8 cellular contexts compared by ENCODE assay signal in the genomic region with DNA sequence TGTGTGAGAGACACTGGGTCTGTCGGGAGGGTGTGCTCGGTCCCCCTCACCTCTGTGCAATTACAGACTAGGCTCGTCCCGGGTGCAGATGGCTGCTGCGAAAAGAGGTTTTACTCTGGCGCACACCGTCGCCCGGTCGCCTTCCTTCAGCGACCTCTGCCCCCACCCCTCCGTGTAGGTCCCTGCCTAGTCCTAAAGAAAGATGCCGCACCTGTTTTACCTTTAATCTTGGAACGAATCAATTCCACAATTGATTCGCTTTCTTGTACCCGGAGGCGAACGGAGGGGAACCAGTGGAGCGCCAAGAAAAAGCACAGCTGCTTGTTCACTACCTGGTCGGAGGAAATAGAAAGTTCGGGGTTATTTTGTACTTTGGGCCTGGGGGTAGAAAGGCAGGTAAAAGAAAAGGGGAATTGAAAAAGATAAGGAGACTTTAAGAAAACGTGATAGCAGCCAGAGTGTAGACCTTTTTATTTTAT. TPM values are rescaled to one million over a fixed set of nuclear protein-coding genes. Genes with fewer than 3 reads are reported as not detected.
A peak's percentile ranks its signal among the peaks of the same experiment; 100 is the strongest.
DNase-seq lines count a peak whose midpoint lies in the region; ATAC-seq and TF ChIP-seq lines count a peak whose summit lies in the region.

No MANE protein-coding gene starts in this region.

- H3K27ac Mint-ChIP-seq in T-cell (peak overlapping the region in 1 of 2 donors; percentile 21), T-helper 17 cell (no peak overlapping the region)
- no peak overlapping the region for H3K27ac Mint-ChIP-seq in activated CD4-positive, alpha-beta T cell treated with anti-CD3 and anti-CD28 coated beads, Interleukin-2, amount 10 ng/mL, durations not matched to agents 7 days and 5 days

- H3K4me3 ChIP-seq in ACC112 (ENCODE audit: low read depth, low read length): peak overlapping the region; percentile 49
- peak overlapping the region; percentile 46 for H3K4me3 ChIP-seq in lower leg skin (ENCODE audit: low read depth, poor library complexity, severe bottlenecking)

- H3K4me3 Mint-ChIP-seq in T-cell (peak overlapping the region in 2 of 3 donors; percentile 10 to 13), T-helper 17 cell (no peak overlapping the region)
- H3K4me3 Mint-ChIP-seq in activated CD4-positive, alpha-beta T cell treated with anti-CD3 and anti-CD28 coated beads, Interleukin-2, amount 10 ng/mL, durations not matched to agents 7 days and 5 days: no peak overlapping the region

- CTCF ChIA-PET in T-cell (lab: Charles Lee): no interaction called here
- CTCF ChIA-PET in activated CD4-positive, alpha-beta T cell treated with anti-CD3 and anti-CD28 coated beads, Interleukin-2, amount 10 ng/mL, durations not matched to agents 7 days and 5 days (lab: Charles Lee): interaction anchor here (1.3 kb wide), 1 partner anchor 102 kb away, joined by 3 read pairs; no protein-coding TSS in a partner anchor

- H3K27me3 Mint-ChIP-seq in T-cell: peaks cover 60 to 66% of the 10 kb centered on the region in 2 donors
- peaks cover 62% of the 10 kb centered on the region for H3K27me3 Mint-ChIP-seq in T-helper 17 cell
- H3K27me3 Mint-ChIP-seq in activated CD4-positive, alpha-beta T cell treated with anti-CD3 and anti-CD28 coated beads, Interleukin-2, amount 10 ng/mL, durations not matched to agents 7 days and 5 days: peaks cover 76% of the 10 kb centered on the region

- peaks cover 100% of the 10 kb centered on the region for H3K27me3 ChIP-seq in ACC112 (ENCODE audit: insufficient read depth, low read length)

- H3K9me3 Mint-ChIP-seq in T-cell: no peaks in the 10 kb centered on the region
- no peaks in the 10 kb centered on the region for H3K9me3 Mint-ChIP-seq in activated CD4-positive, alpha-beta T cell treated with anti-CD3 and anti-CD28 coated beads, Interleukin-2, amount 10 ng/mL, durations not matched to agents 7 days and 5 days

- intact Hi-C loops in lower leg skin (cut with DNase I; ENCODE audit: low total_unique reads): no loop called here

- no peak overlapping the region for H2AFZ ChIP-seq in ACC112 (ENCODE audit: low read length, unreplicated experiment)

- no peak for TF ChIP-seq POLR2A in lower leg skin (IDR thresholded peaks at IDR 0.05)

- ATAC-seq in GM19455 (IDR thresholded peaks at IDR 0.05; ENCODE audit: unreplicated experiment) (peak; percentile 8), T-cell (replicated peaks in 1 of 4) (no peak), T-helper 17 cell (no peak)

- no peaks in the 10 kb centered on the region for H3K79me2 ChIP-seq in ACC112 (ENCODE audit: control insufficient read depth, insufficient read depth, low read length, unreplicated experiment)

- H3K36me3 ChIP-seq in ACC112 (ENCODE audit: insufficient read depth, low read length): no peaks in the 10 kb centered on the region

- H3K36me3 Mint-ChIP-seq in T-cell (no peaks in the 10 kb centered on the region), T-helper 17 cell (ENCODE audit: low read depth) (no peaks in the 10 kb centered on the region)
- H3K36me3 Mint-ChIP-seq in activated CD4-positive, alpha-beta T cell treated with anti-CD3 and anti-CD28 coated beads, Interleukin-2, amount 10 ng/mL, durations not matched to agents 7 days and 5 days (ENCODE audit: low read depth): no peaks in the 10 kb centered on the region

- no peaks in the 10 kb centered on the region for H3K4me1 ChIP-seq in ACC112 (ENCODE audit: control insufficient read depth, insufficient read depth, low read length, unreplicated experiment)

- 2 to 4% methylated on average over 20 to 22 of the region's 22 CpGs for WGBS in lower leg skin, 2 donors

- POLR2A ChIA-PET in T-cell (lab: Charles Lee): no interaction called here
- POLR2A ChIA-PET in activated CD4-positive, alpha-beta T cell treated with anti-CD3 and anti-CD28 coated beads, Interleukin-2, amount 10 ng/mL, durations not matched to agents 7 days and 5 days (lab: Charles Lee): no interaction called here

- no peak for TF ChIP-seq CTCF in lower leg skin (IDR thresholded peaks at IDR 0.05)

- peaks cover 6 to 13% (median 7%) of the 10 kb centered on the region in 3 donors for H3K4me1 Mint-ChIP-seq in T-cell
- H3K4me1 Mint-ChIP-seq in T-helper 17 cell: no peaks in the 10 kb centered on the region
- peaks cover 6% of the 10 kb centered on the region for H3K4me1 Mint-ChIP-seq in activated CD4-positive, alpha-beta T cell treated with anti-CD3 and anti-CD28 coated beads, Interleukin-2, amount 10 ng/mL, durations not matched to agents 7 days and 5 days

- H3K9me3 ChIP-seq in T-helper 17 cell (ENCODE audit: control insufficient read depth, low read length, poor library complexity, severe bottlenecking): no peaks in the 10 kb centered on the region

- no peak overlapping the region for H3K27ac ChIP-seq in ACC112 (ENCODE audit: low read depth, low read length)

- DNase-seq in T-cell (no peak), lower leg skin (ENCODE audit: low spot score in 2 of 2) (no peak), NCI-H2107 (lab: John Stamatoyannopoulos, UW) (no peak), T-helper 17 cell (no peak), C1 segment of cervical spinal cord (lab: John Stamatoyannopoulos, UW) (no peak)
- no peak for DNase-seq in activated CD4-positive, alpha-beta T cell treated with anti-CD3 and anti-CD28 coated beads, Interleukin-2, amount 10 ng/mL, durations not matched to agents 7 days and 5 days

RNA-seq across cellular contexts. Expression of a gene that starts 1.2 kb away (rescaled TPM):
- total RNA-seq in T-cell (under 1 TPM in 3 of 5 donors, not detected in 2; 0.32 to 0.88 (median 0.33) TPM), lower leg skin (10 to 100 TPM in 1 of 4 donors, 1 to 10 TPM in 3; 3.8 to 12.4 (median 6.9) TPM), T-helper 17 cell (not detected)
- total RNA-seq in activated CD4-positive, alpha-beta T cell treated with anti-CD3 and anti-CD28 coated beads, Interleukin-2, amount 10 ng/mL, durations not matched to agents 7 days and 5 days: not detected

Comparison
In these comparisons a context has a peak if more than half of its experiments do, and no peak if none do; other contexts are left out.
1. H3K4me3 Mint-ChIP-seq: peak in T-cell (2 of 3); none in T-helper 17 cell (single experiment) and activated CD4-positive, alpha-beta T cell treated with anti-CD3 and anti-CD28 coated beads, Interleukin-2, amount 10 ng/mL, durations not matched to agents 7 days and 5 days (single experiment).